Comparison of ENCODE assay signal across 7 cellular contexts in genomic region chr1:56339093-56339492, GRCh38.
"Had no signal": no experiment of that assay in that cellular context is flagged by ENCODE, and none has a peak within 500 bp of the region (broad histone marks: within the 10 kb centered on the region; RNA-seq: fewer than 3 reads in every experiment).

No MANE protein-coding gene starts in this region.

- H2AFZ ChIP-seq: GM23248 had no signal

- H3K36me3 Mint-ChIP-seq: IgD-negative memory B cell had no signal

- H3K4me3 Mint-ChIP-seq: IgD-negative memory B cell had no signal

- H3K27ac Mint-ChIP-seq: IgD-negative memory B cell had no signal

- H3K9ac ChIP-seq: GM23248 had no signal

- H3K27ac ChIP-seq: GM23248, HL-60 had no signal

- H3K4me3 ChIP-seq: GM23248 had no signal

- H3K4me1 Mint-ChIP-seq: IgD-negative memory B cell had no signal

- DNase-seq: GOT3, H7, HCEC 1CT, KG1 had no signal
